2 cellular contexts compared by ENCODE assay signal in the genomic region with DNA sequence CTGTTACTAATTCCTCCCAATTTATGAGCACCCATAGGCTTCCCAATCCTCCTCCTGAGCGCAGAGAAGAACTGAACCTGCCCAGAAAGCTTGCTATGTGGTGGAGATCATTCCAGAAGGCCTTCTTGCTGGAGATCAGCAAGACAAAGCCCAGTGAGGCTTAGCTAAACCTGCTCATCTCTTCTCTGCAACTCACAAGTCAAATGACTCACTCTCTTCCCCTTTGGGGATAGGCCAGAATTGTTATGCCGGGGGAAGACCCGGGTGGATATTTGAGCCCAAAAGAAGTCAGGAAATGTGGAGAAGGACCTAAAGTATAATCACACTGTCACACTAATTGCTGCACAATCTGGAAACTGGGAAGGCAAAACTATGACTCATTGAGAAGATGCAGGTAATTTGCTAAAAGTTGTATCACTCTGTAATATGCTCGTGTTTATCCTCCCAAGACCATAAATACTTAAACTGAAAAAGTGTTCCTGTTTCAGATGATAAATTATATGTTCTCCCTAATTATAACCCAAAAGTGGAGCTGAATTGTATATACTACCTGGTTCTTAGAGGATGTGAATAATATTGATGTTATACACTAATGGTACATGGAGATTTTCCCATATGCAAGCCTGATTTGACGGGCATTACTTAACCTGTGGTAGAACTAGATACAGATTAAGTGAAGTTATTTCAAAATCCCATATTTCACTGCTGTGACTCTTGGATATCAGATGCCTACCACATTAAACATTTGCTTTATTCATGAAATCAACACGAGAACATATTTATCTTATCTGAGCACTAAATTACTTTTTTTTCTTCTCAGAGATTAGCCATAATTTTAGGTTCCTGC.
TF ChIP-seq lines count a peak whose summit lies in the region.

No MANE protein-coding gene starts in this region.

TF ChIP-seq in A549, 52 proteins besides CTCF, POLR2A, EP300 and RAD21:
- no peak for TF ChIP-seq FOSL2 (IDR thresholded peaks at IDR 0.05)
- peak; percentile 26; the same call in 1 of the 2 replicates for TF ChIP-seq FOSL2 (CRISPR knock-in tag; IDR thresholded peaks at IDR 0.05)
- TF ChIP-seq, protein P1, sequence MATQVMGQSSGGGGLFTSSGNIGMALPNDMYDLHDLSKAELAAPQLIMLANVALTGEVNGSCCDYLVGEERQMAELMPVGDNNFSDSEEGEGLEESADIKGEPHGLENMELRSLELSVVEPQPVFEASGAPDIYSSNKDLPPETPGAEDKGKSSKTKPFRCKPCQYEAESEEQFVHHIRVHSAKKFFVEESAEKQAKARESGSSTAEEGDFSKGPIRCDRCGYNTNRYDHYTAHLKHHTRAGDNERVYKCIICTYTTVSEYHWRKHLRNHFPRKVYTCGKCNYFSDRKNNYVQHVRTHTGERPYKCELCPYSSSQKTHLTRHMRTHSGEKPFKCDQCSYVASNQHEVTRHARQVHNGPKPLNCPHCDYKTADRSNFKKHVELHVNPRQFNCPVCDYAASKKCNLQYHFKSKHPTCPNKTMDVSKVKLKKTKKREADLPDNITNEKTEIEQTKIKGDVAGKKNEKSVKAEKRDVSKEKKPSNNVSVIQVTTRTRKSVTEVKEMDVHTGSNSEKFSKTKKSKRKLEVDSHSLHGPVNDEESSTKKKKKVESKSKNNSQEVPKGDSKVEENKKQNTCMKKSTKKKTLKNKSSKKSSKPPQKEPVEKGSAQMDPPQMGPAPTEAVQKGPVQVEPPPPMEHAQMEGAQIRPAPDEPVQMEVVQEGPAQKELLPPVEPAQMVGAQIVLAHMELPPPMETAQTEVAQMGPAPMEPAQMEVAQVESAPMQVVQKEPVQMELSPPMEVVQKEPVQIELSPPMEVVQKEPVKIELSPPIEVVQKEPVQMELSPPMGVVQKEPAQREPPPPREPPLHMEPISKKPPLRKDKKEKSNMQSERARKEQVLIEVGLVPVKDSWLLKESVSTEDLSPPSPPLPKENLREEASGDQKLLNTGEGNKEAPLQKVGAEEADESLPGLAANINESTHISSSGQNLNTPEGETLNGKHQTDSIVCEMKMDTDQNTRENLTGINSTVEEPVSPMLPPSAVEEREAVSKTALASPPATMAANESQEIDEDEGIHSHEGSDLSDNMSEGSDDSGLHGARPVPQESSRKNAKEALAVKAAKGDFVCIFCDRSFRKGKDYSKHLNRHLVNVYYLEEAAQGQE (IDR thresholded peaks at IDR 0.05), result no peak
- TF ChIP-seq NFE2L2 (conservative IDR thresholded peaks at IDR 0.05; ENCODE audit: low read length), result no peak

TF ChIP-seq in GM23338, 12 proteins besides CTCF, POLR2A, EP300 and RAD21:
- TF ChIP-seq, protein P2, sequence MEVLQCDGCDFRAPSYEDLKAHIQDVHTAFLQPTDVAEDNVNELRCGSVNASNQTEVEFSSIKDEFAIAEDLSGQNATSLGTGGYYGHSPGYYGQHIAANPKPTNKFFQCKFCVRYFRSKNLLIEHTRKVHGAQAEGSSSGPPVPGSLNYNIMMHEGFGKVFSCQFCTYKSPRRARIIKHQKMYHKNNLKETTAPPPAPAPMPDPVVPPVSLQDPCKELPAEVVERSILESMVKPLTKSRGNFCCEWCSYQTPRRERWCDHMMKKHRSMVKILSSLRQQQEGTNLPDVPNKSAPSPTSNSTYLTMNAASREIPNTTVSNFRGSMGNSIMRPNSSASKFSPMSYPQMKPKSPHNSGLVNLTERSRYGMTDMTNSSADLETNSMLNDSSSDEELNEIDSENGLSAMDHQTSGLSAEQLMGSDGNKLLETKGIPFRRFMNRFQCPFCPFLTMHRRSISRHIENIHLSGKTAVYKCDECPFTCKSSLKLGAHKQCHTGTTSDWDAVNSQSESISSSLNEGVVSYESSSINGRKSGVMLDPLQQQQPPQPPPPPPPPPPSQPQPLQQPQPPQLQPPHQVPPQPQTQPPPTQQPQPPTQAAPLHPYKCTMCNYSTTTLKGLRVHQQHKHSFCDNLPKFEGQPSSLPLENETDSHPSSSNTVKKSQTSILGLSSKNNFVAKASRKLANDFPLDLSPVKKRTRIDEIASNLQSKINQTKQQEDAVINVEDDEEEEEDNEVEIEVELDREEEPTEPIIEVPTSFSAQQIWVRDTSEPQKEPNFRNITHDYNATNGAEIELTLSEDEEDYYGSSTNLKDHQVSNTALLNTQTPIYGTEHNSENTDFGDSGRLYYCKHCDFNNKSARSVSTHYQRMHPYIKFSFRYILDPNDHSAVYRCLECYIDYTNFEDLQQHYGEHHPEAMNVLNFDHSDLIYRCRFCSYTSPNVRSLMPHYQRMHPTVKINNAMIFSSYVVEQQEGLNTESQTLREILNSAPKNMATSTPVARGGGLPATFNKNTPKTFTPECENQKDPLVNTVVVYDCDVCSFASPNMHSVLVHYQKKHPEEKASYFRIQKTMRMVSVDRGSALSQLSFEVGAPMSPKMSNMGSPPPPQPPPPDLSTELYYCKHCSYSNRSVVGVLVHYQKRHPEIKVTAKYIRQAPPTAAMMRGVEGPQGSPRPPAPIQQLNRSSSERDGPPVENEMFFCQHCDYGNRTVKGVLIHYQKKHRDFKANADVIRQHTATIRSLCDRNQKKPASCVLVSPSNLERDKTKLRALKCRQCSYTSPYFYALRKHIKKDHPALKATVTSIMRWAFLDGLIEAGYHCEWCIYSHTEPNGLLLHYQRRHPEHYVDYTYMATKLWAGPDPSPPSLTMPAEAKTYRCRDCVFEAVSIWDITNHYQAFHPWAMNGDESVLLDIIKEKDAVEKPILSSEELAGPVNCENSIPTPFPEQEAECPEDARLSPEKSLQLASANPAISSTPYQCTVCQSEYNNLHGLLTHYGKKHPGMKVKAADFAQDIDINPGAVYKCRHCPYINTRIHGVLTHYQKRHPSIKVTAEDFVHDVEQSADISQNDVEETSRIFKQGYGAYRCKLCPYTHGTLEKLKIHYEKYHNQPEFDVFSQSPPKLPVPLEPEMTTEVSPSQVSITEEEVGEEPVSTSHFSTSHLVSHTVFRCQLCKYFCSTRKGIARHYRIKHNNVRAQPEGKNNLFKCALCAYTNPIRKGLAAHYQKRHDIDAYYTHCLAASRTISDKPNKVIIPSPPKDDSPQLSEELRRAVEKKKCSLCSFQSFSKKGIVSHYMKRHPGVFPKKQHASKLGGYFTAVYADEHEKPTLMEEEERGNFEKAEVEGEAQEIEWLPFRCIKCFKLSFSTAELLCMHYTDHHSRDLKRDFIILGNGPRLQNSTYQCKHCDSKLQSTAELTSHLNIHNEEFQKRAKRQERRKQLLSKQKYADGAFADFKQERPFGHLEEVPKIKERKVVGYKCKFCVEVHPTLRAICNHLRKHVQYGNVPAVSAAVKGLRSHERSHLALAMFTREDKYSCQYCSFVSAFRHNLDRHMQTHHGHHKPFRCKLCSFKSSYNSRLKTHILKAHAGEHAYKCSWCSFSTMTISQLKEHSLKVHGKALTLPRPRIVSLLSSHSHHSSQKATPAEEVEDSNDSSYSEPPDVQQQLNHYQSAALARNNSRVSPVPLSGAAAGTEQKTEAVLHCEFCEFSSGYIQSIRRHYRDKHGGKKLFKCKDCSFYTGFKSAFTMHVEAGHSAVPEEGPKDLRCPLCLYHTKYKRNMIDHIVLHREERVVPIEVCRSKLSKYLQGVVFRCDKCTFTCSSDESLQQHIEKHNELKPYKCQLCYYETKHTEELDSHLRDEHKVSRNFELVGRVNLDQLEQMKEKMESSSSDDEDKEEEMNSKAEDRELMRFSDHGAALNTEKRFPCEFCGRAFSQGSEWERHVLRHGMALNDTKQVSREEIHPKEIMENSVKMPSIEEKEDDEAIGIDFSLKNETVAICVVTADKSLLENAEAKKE (CRISPR knock-in tag; IDR thresholded peaks at IDR 0.05), result peak; percentile 83
- no peak for TF ChIP-seq EZH2 (IDR thresholded peaks at IDR 0.05; ENCODE audit: low read depth, unreplicated experiment)
TF ChIP-seq in GM23338: peak in this region for 1.
